ENCODE assay signal across 17 cellular contexts in genomic region chr6:3239110-3239830, GRCh38.
DNase-seq lines count a peak whose midpoint lies in the region; ATAC-seq and TF ChIP-seq lines count a peak whose summit lies in the region.
"Had no signal": no experiment of that assay in that cellular context is flagged by ENCODE, and none has a peak within 500 bp of the region (broad histone marks: within the 10 kb centered on the region; RNA-seq: fewer than 3 reads in every experiment).

No MANE protein-coding gene starts in this region.

- ATAC-seq in HG03432 (IDR thresholded peaks at IDR 0.05; ENCODE audit: unreplicated experiment) (no peak), HG03196 (IDR thresholded peaks at IDR 0.05; ENCODE audit: unreplicated experiment) (no peak)
- ATAC-seq: gastroesophageal sphincter, right cardiac atrium had no signal

- no peaks in the 10 kb centered on the region for H3K4me1 ChIP-seq in HEK293 (ENCODE audit: control insufficient read depth, insufficient read depth, low read length)
- H3K4me1 ChIP-seq: gastroesophageal sphincter, stomach had no signal

- CTCF ChIA-PET in HEK293 (lab: Yijun Ruan, JAX) = interaction anchor here (0.5 to 6.1 kb wide), 5 partner anchors 10 to 1220 kb away, joined by 3 to 72 read pairs (median 3); no protein-coding TSS in a partner anchor

- no peaks in the 10 kb centered on the region for H3K36me3 ChIP-seq in HEK293 (ENCODE audit: control insufficient read depth in 2 of 2, insufficient read depth in 1 of 2, low read length in 2 of 2)
- H3K36me3 ChIP-seq: gastroesophageal sphincter, HAP-1, stomach had no signal

- in situ Hi-C loops in astrocyte of the spinal cord (cut with HindIII; ENCODE audit: low sequenced_read_pairs) = no loop called here

- DNase-seq in AG09309 (ENCODE audit: low read depth) (no peak), astrocyte of the spinal cord (ENCODE audit: low read depth, low spot score) (no peak), islet precursor cell (peak; percentile 76), medulla oblongata (ENCODE audit: extremely low spot score) (no peak), HuH-7.5 (ENCODE audit: low spot score) (no peak)
- DNase-seq: activated naive CD8-positive, alpha-beta T cell treated with anti-CD3 and anti-CD28 coated beads for 36 hours; GDM1; NCI-H1105 treated with DMSO at 0.1 percent for 48 hours; NCI-H510A; right cardiac atrium; stomach had no signal

- H3K4me3 ChIP-seq in AG09309 (ENCODE audit: control insufficient read depth, low read depth, low read length) = no peak overlapping the region
- H3K4me3 ChIP-seq in HEK293 (ENCODE audit: low read depth, low read length) = no peak overlapping the region
- H3K4me3 ChIP-seq in astrocyte of the spinal cord (ENCODE audit: low read depth, low read length) = no peak overlapping the region
- H3K4me3 ChIP-seq: gastroesophageal sphincter, HAP-1, stomach had no signal

- POLR2A ChIA-PET in HEK293 (lab: Yijun Ruan, JAX) = interaction anchor here (1.5 kb wide), 2 partner anchors 8 to 13 kb away, joined by 4 to 6 read pairs; no protein-coding TSS in a partner anchor

- TF ChIP-seq CTCF in AG09309 (IDR thresholded peaks at IDR 0.05; ENCODE audit: control insufficient read depth, insufficient read depth, low read depth, low read length, missing control alignments) (peak; percentile 12), HEK293 (tag by site-specific recombination; IDR thresholded peaks at IDR 0.05) (no peak), astrocyte of the spinal cord (IDR thresholded peaks at IDR 0.05; ENCODE audit: low read depth, low read length) (peak; percentile 31)

- no peak overlapping the region for H3K27ac ChIP-seq in HEK293 (ENCODE audit: extremely low read depth, low read depth, low read length)
- H3K27ac ChIP-seq: C4-2B, gastroesophageal sphincter, stomach had no signal

- H3K9me3 ChIP-seq in HEK293 (ENCODE audit: control insufficient read depth, insufficient read depth, low read depth, low read length) = no peaks in the 10 kb centered on the region
- H3K9me3 ChIP-seq: gastroesophageal sphincter, HAP-1, stomach had no signal

TF ChIP-seq in HEK293, 187 proteins besides CTCF, POLR2A, EP300 and RAD21:
- TF ChIP-seq ZNF157 (tag by site-specific recombination; IDR thresholded peaks at IDR 0.05) = peak; percentile 70
- no peak for TF ChIP-seq ZEB2 (tag by site-specific recombination; IDR thresholded peaks at IDR 0.05)
- TF ChIP-seq ZFHX2 (tag by site-specific recombination; conservative IDR thresholded peaks at IDR 0.05) = 0 out of 2 replicates have a peak, but pooled peaks have one; percentile 12
- no peak for TF ChIP-seq ZNF645 (tag by site-specific recombination; IDR thresholded peaks at IDR 0.05)
